Comparison of ENCODE assay signal across 22 cellular contexts in genomic region chr21:24395320-24395933, GRCh38.
DNase-seq lines count a peak whose midpoint lies in the region; TF ChIP-seq lines count a peak whose summit lies in the region.
"Had no signal": no experiment of that assay in that cellular context is flagged by ENCODE, and none has a peak within 500 bp of the region (broad histone marks: within the 10 kb centered on the region; RNA-seq: fewer than 3 reads in every experiment).

No MANE protein-coding gene starts in this region.

- no peak overlapping the region for H3K9ac ChIP-seq in mesendoderm (ENCODE audit: low read length)

- H3K36me3 Mint-ChIP-seq in endothelial cell (ENCODE audit: low read depth, unreplicated experiment), result no peaks in the 10 kb centered on the region

- no peak overlapping the region for H3K4me2 ChIP-seq in mesendoderm (ENCODE audit: low read length)

- no peak overlapping the region for H3K27ac ChIP-seq in mesendoderm (ENCODE audit: low read depth, low read length)
- H3K27ac ChIP-seq: adrenal gland, thoracic aorta, vagina had no signal

- H3K36me3 ChIP-seq in mesendoderm (ENCODE audit: control insufficient read depth, insufficient read depth, low read length), result no peaks in the 10 kb centered on the region
- H3K36me3 ChIP-seq: adrenal gland, thoracic aorta, vagina had no signal

- no peak overlapping the region for H2BK15ac ChIP-seq in mesendoderm (replicated peaks; ENCODE audit: low read depth)

- H3K4me3 Mint-ChIP-seq in endothelial cell (ENCODE audit: unreplicated experiment), result no peak overlapping the region
- H3K4me3 Mint-ChIP-seq: activated T-cell treated with anti-CD3 and anti-CD28 coated beads, Interleukin-2, amount 50 U/mL, for 24 hours; CD4-positive, alpha-beta T cell; dendritic cell treated with granulocyte-macrophage colony-stimulating factor and Interleukin-4, amounts not matched to agents 40 ng/mL and 50 ng/mL, for 4 days had no signal

- no peaks in the 10 kb centered on the region for H3K4me1 Mint-ChIP-seq in endothelial cell (ENCODE audit: unreplicated experiment)

- H2AK5ac ChIP-seq in mesendoderm (ENCODE audit: low read length), result no peak overlapping the region

- in situ Hi-C loops in astrocyte of the cerebellum (cut with HindIII; ENCODE audit: low sequenced_read_pairs), result no loop called here

- no peak overlapping the region for H3K18ac ChIP-seq in mesendoderm (ENCODE audit: low read length)

- H3K27me3 Mint-ChIP-seq in endothelial cell (ENCODE audit: unreplicated experiment), result peaks cover 1% of the 10 kb centered on the region
- H3K27me3 Mint-ChIP-seq: activated T-cell treated with anti-CD3 and anti-CD28 coated beads, Interleukin-2, amount 50 U/mL, for 24 hours; CD4-positive, alpha-beta T cell; dendritic cell treated with granulocyte-macrophage colony-stimulating factor and Interleukin-4, amounts not matched to agents 40 ng/mL and 50 ng/mL, for 4 days had no signal

- no peaks in the 10 kb centered on the region for H3K27me3 ChIP-seq in mesendoderm (ENCODE audit: insufficient read depth, low read length, poor library complexity)
- H3K27me3 ChIP-seq: adrenal gland, vagina had no signal

- WGBS in mesendoderm (ENCODE audit: extremely low coverage, insufficient coverage, low lambda C conversion rate), result no CpG with 5 or more reads among the region's 2 CpGs

- no peak overlapping the region for H4K5ac ChIP-seq in mesendoderm (ENCODE audit: low read length)

- H3K9me3 Mint-ChIP-seq in endothelial cell (ENCODE audit: unreplicated experiment), result no peaks in the 10 kb centered on the region
- H3K9me3 Mint-ChIP-seq: activated T-cell treated with anti-CD3 and anti-CD28 coated beads, Interleukin-2, amount 50 U/mL, for 24 hours; CD4-positive, alpha-beta T cell; dendritic cell treated with granulocyte-macrophage colony-stimulating factor and Interleukin-4, amounts not matched to agents 40 ng/mL and 50 ng/mL, for 4 days had no signal

- peak overlapping the region; percentile 38 for H2BK5ac ChIP-seq in mesendoderm (ENCODE audit: low read length)

- H3K79me1 ChIP-seq in mesendoderm (ENCODE audit: low read length), result no peaks in the 10 kb centered on the region

- no peak for TF ChIP-seq CTCF in astrocyte of the cerebellum (IDR thresholded peaks at IDR 0.05; ENCODE audit: low read depth, low read length, missing control alignments)
- TF ChIP-seq CTCF in endothelial cell (IDR thresholded peaks at IDR 0.05; ENCODE audit: unreplicated experiment), result no peak

- H3K4ac ChIP-seq in mesendoderm (ENCODE audit: low read depth, low read length), result no peak overlapping the region

- H4K8ac ChIP-seq in mesendoderm (ENCODE audit: low read depth, low read length), result no peak overlapping the region

- H2BK120ac ChIP-seq in mesendoderm (ENCODE audit: low read depth, low read length), result no peak overlapping the region

- H3K23ac ChIP-seq in mesendoderm (ENCODE audit: low read length), result no peak overlapping the region

- peak; percentile 19 for DNase-seq in ELR (ENCODE audit: low read depth)
- peak; percentile 3 for DNase-seq in NCI-H460 (ENCODE audit: extremely low read depth, low read depth)
- DNase-seq in astrocyte of the cerebellum (ENCODE audit: low read depth), result peak; percentile 54
- peak; percentile 12 for DNase-seq in mesendoderm
- no peak for DNase-seq in endothelial cell (ENCODE audit: low spot score)
- DNase-seq in SIG-M5 (lab: John Stamatoyannopoulos, UW), result no peak
- DNase-seq in NCI-H187 (lab: John Stamatoyannopoulos, UW), result no peak
- DNase-seq: activated CD4-positive, alpha-beta T cell treated with anti-CD3 and anti-CD28 coated beads for 4 hours; activated naive CD4-positive, alpha-beta T cell; activated T-cell treated with anti-CD3 and anti-CD28 coated beads, Interleukin-2, amount 50 U/mL, for 24 hours; adrenal gland; CD4-positive, alpha-beta T cell; DMS 273 treated with DMSO at 0.1 percent for 48 hours; Kasumi-1; NCI-H1092 treated with DMSO at 0.1 percent for 48 hours; NCI-H345; stimulated activated naive CD4-positive, alpha-beta T cell treated with Interleukin-2 at 50 U/mL for 16 hours; T-helper 2 cell had no signal

- H3K56ac ChIP-seq in mesendoderm (ENCODE audit: low read length), result no peak overlapping the region

- H3K4me3 ChIP-seq in astrocyte of the cerebellum (ENCODE audit: low read depth, low read length) (no peak overlapping the region), mesendoderm (ENCODE audit: low read length) (no peak overlapping the region)
- H3K4me3 ChIP-seq: adrenal gland, lung, thoracic aorta, vagina had no signal

- no peaks in the 10 kb centered on the region for H3K79me2 ChIP-seq in mesendoderm (ENCODE audit: control insufficient read depth, insufficient read depth, low read length)

- no peaks in the 10 kb centered on the region for H3K4me1 ChIP-seq in mesendoderm (ENCODE audit: control insufficient read depth, low read depth, low read length)
- H3K4me1 ChIP-seq: adrenal gland, vagina had no signal

- H3K27ac Mint-ChIP-seq in endothelial cell (ENCODE audit: unreplicated experiment), result no peak overlapping the region
- H3K27ac Mint-ChIP-seq: activated T-cell treated with anti-CD3 and anti-CD28 coated beads, Interleukin-2, amount 50 U/mL, for 24 hours; CD4-positive, alpha-beta T cell; dendritic cell treated with granulocyte-macrophage colony-stimulating factor and Interleukin-4, amounts not matched to agents 40 ng/mL and 50 ng/mL, for 4 days had no signal

Comparison
In these comparisons a context has a peak if more than half of its experiments do, and no peak if none do; other contexts are left out.
1. DNase-seq: peak in ELR (single experiment), NCI-H460 (single experiment), astrocyte of the cerebellum (single experiment) and mesendoderm (single experiment); none in endothelial cell (single experiment), SIG-M5 (single experiment) and NCI-H187 (0 of 2).